In genomic region chr7:129530881-129531391, GRCh38 we compare ENCODE assay signal across 11 cellular contexts. TPM values are rescaled to one million over a fixed set of nuclear protein-coding genes. Genes with fewer than 3 reads are reported as not detected.
DNase-seq lines count a peak whose midpoint lies in the region; ATAC-seq, FAIRE-seq and TF ChIP-seq lines count a peak whose summit lies in the region.
"Had no signal": no experiment of that assay in that cellular context is flagged by ENCODE, and none has a peak within 500 bp of the region (broad histone marks: within the 10 kb centered on the region; RNA-seq: fewer than 3 reads in every experiment).

No MANE protein-coding gene starts in this region.

- DNase-seq in ELR (ENCODE audit: low read depth) (peak; percentile 95), SW 1271 (lab: John Stamatoyannopoulos, UW) (peak; percentile 43 to 56), bronchial epithelial cell (ENCODE audit: low read depth) (peak; percentile 97), spleen (peak; percentile 6), gastrocnemius medialis (no peak), substantia nigra (lab: John Stamatoyannopoulos, UW) (no peak), NCI-H82 (lab: John Stamatoyannopoulos, UW) (no peak), NCI-H1417 treated with DMSO at 0.1 percent for 48 hours (lab: John Stamatoyannopoulos, UW) (no peak)
- DNase-seq: dorsolateral prefrontal cortex, Peyer's patch had no signal

- no peak for FAIRE-seq in bronchial epithelial cell (lab: Jason Lieb, UNC)

- H3K27ac ChIP-seq in spleen (no peak overlapping the region), gastrocnemius medialis (no peak overlapping the region), substantia nigra (ENCODE audit: low read depth, low read length, poor library complexity, severe bottlenecking) (no peak overlapping the region)
- H3K27ac ChIP-seq: dorsolateral prefrontal cortex, Peyer's patch had no signal

- H3K4me3 ChIP-seq in bronchial epithelial cell (ENCODE audit: low read depth, low read length) (no peak overlapping the region), spleen (no peak overlapping the region), gastrocnemius medialis (no peak overlapping the region)
- H3K4me3 ChIP-seq: dorsolateral prefrontal cortex, Peyer's patch had no signal

- TF ChIP-seq CTCF in bronchial epithelial cell (IDR thresholded peaks at IDR 0.05; ENCODE audit: insufficient read depth, low read length, severe bottlenecking) (no peak), spleen (IDR thresholded peaks at IDR 0.05 in 8 of 11, conservative IDR thresholded peaks at IDR 0.05 in 3 of 11) (no peak), gastrocnemius medialis (IDR thresholded peaks at IDR 0.05 in 4 of 5, conservative IDR thresholded peaks at IDR 0.05 in 1 of 5) (no peak)

- WGBS in spleen, 5 donors: 48 to 75% (median 61%) methylated on average over 3 of the region's 3 CpGs

- H3K4me1 ChIP-seq in spleen: peaks cover 0 to 6% (median 0%) of the 10 kb centered on the region in 6 donors
- H3K4me1 ChIP-seq in gastrocnemius medialis: no peaks in the 10 kb centered on the region
- H3K4me1 ChIP-seq: Peyer's patch had no signal

- H3K36me3 ChIP-seq in bronchial epithelial cell (ENCODE audit: control insufficient read depth, insufficient read depth, low read length) (no peaks in the 10 kb centered on the region), spleen (no peaks in the 10 kb centered on the region), gastrocnemius medialis (no peaks in the 10 kb centered on the region)
- H3K36me3 ChIP-seq: Peyer's patch had no signal

- H3K27me3 ChIP-seq in bronchial epithelial cell (ENCODE audit: control insufficient read depth, insufficient read depth, low read length) (no peaks in the 10 kb centered on the region), spleen (replicated peaks in 1 of 7) (peaks cover 0 to 8% (median 0%) of the 10 kb centered on the region in 7 donors), gastrocnemius medialis (no peaks in the 10 kb centered on the region)
- H3K27me3 ChIP-seq: dorsolateral prefrontal cortex, Peyer's patch had no signal

- intact Hi-C loops in spleen (cut with DNase I; ENCODE audit: low total_unique reads) (no loop called here), gastrocnemius medialis (cut with DNase I; ENCODE audit: low total_unique reads) (no loop called here)

- H3K9me3 ChIP-seq in spleen: no peaks in the 10 kb centered on the region
- no peaks in the 10 kb centered on the region for H3K9me3 ChIP-seq in gastrocnemius medialis
- H3K9me3 ChIP-seq: Peyer's patch had no signal

- no peak for ATAC-seq in gastrocnemius medialis

- in situ Hi-C loops in gastrocnemius medialis (cut with MboI; ENCODE audit: low sequenced_read_pairs in 4 of 4): no loop called here

- no peak for TF ChIP-seq POLR2A in spleen (IDR thresholded peaks at IDR 0.05)
- TF ChIP-seq POLR2A in gastrocnemius medialis (IDR thresholded peaks at IDR 0.05): no peak

RNA-seq across cellular contexts. Expression of gene SMKR1, which starts 28.6 kb away (rescaled TPM):
- total RNA-seq in bronchial epithelial cell (0.26 and 1.3 TPM in 2 replicates), spleen (1 to 10 TPM in 2 of 7 donors, not detected in 5; 1.0 to 1.4 TPM), gastrocnemius medialis (not detected)
- 1 to 10 TPM in 2 of 3 donors, under 1 TPM in 1; 0.91 to 2.2 (median 1.4) TPM for polyA plus RNA-seq in spleen
- total RNA-seq: posterior vena cava had no signal

Comparison
In these comparisons a context has a peak if more than half of its experiments do, and no peak if none do; other contexts are left out.
1. DNase-seq: peak in ELR (single experiment), SW 1271 (2 of 2), bronchial epithelial cell (single experiment) and spleen (single experiment); none in gastrocnemius medialis (0 of 2), substantia nigra (0 of 49), NCI-H82 (single experiment) and NCI-H1417 treated with DMSO at 0.1 percent for 48 hours (single experiment).